Comparison of ENCODE assay signal across 1 cellular context in the genomic region with DNA sequence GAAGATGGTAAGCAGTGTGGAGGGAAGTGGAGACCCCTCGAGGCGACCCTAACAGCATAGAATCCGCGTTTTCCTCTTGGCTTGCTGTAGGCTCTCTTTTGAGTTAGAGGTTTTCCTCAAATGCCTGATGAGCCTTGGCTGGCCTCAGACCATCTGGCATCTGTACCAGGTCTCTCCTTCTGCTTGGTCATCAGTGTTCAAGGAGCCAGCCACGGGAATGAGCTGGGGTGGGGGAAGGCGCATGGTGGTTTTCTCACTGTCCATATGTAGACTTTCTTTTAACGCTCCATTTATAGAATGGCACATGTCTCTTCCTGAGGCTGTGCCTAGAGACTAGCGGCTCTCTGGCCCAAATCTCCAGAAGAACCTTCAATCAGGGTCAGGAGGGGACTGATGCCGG.
TF ChIP-seq lines count a peak whose summit lies in the region.

No MANE protein-coding gene starts in this region.

TF ChIP-seq in H1, 55 proteins besides CTCF, POLR2A, EP300 and RAD21:
- TF ChIP-seq E2F6 (IDR thresholded peaks at IDR 0.05) (no peak), BCL11A (IDR thresholded peaks at IDR 0.05; ENCODE audit: low read depth in 2 of 2, low read length in 2 of 2) (no peak), TAF1 (IDR thresholded peaks at IDR 0.05; ENCODE audit: low read depth, low read length) (no peak), CEBPB (IDR thresholded peaks at IDR 0.05; ENCODE audit: low read depth, low read length) (no peak), USF2 (IDR thresholded peaks at IDR 0.05; ENCODE audit: low read length) (no peak), POLR2AphosphoS5 (IDR thresholded peaks at IDR 0.05; ENCODE audit: low read depth, low read length) (no peak)
